8 cellular contexts compared by ENCODE assay signal in the genomic region with DNA sequence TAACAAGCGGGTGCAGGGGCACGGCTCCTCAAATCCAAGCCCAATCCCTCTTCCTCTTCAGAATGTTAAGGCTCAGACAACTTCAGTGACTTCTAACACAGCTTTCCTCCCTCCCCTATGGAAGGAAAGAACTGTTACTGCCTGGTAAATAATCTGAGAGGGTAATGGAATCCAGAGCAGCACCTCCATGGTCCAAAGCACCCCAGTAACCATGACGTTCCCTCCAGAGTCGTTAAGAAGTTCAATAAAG. TPM values are rescaled to one million over a fixed set of nuclear protein-coding genes. Genes with fewer than 3 reads are reported as not detected.
DNase-seq lines count a peak whose midpoint lies in the region; ATAC-seq and TF ChIP-seq lines count a peak whose summit lies in the region.

No MANE protein-coding gene starts in this region.

- peak overlapping the region; percentile 96 for H3K9ac ChIP-seq in HUES6 (ENCODE audit: low read length)
- H3K9ac ChIP-seq in mucosa of stomach (ENCODE audit: low read length) = peak overlapping the region; percentile 76

- no peaks in the 10 kb centered on the region for H3K27me3 ChIP-seq in HUES6 (ENCODE audit: control insufficient read depth, insufficient read depth, low read length)
- H3K27me3 ChIP-seq in mucosa of stomach (ENCODE audit: control insufficient read depth, insufficient read depth, low read length) = no peaks in the 10 kb centered on the region

- H3K4me1 ChIP-seq in HUES6 (ENCODE audit: control insufficient read depth, insufficient read depth, low read length) = peaks cover 37% of the 10 kb centered on the region
- peaks cover 38% of the 10 kb centered on the region for H3K4me1 ChIP-seq in mucosa of stomach (ENCODE audit: control insufficient read depth, insufficient read depth, low read length)

- no peak for ATAC-seq in activated CD4-positive, CD25-positive, alpha-beta regulatory T cell treated with anti-CD3 and anti-CD28 coated beads, Interleukin-2, amount 50 U/mL, for 24 hours
- no peak for ATAC-seq in HG02798 (IDR thresholded peaks at IDR 0.05; ENCODE audit: poor library complexity, unreplicated experiment)
- ATAC-seq in omental fat pad (ENCODE audit: low FRiP score) = no peak
- ATAC-seq in GM18867 (IDR thresholded peaks at IDR 0.05; ENCODE audit: unreplicated experiment) = no peak

- H3K27ac ChIP-seq in HUES6 (ENCODE audit: low read depth, low read length) = peak overlapping the region; percentile 89
- H3K27ac ChIP-seq in caudate nucleus (ENCODE audit: low read depth, low read length) = peak overlapping the region; percentile 94

- H3K4me3 ChIP-seq in HUES6 (ENCODE audit: low read depth, low read length) (peak overlapping the region; percentile 91), mucosa of stomach (ENCODE audit: low read length) (peak overlapping the region; percentile 54)

- H3K36me3 ChIP-seq in HUES6 (ENCODE audit: control insufficient read depth, insufficient read depth, low read length) (no peaks in the 10 kb centered on the region; the same call in 1 of the 2 replicates), mucosa of stomach (ENCODE audit: control insufficient read depth, insufficient read depth, low read length) (no peaks in the 10 kb centered on the region)

- H3K9me3 ChIP-seq in HUES6 (ENCODE audit: control insufficient read depth, insufficient read depth, low read depth, low read length) = no peaks in the 10 kb centered on the region
- H3K9me3 ChIP-seq in mucosa of stomach (ENCODE audit: control insufficient read depth, low read length) = no peaks in the 10 kb centered on the region

- TF ChIP-seq CTCF in omental fat pad (IDR thresholded peaks at IDR 0.05) = no peak

- DNase-seq in A172 (ENCODE audit: low spot score) (peak; percentile 15), caudate nucleus (lab: John Stamatoyannopoulos, UW) (no peak), omental fat pad (ENCODE audit: low spot score) (no peak)

RNA-seq across cellular contexts. Expression of a gene that starts 1.0 kb away (rescaled TPM):
- 76.5 and 78.4 TPM in 2 replicates for total RNA-seq in A172 (2014; rRNA removed; shearing (Covaris generic))
- total RNA-seq in omental fat pad = 100 to 1,000 TPM in 2 of 4 donors, 10 to 100 TPM in 2; 84.7 to 151 (median 99.1) TPM

RNA-seq across cellular contexts. Expression of a gene that starts 57.7 kb away (rescaled TPM):
- not detected in 2 replicates for total RNA-seq in A172 (2014; rRNA removed; shearing (Covaris generic))
- total RNA-seq in omental fat pad = 1 to 10 TPM in 1 of 4 donors, under 1 TPM in 2, not detected in 1; 0.37 to 1.1 (median 0.48) TPM
